Comparison of ENCODE assay signal across 12 cellular contexts in genomic region chr2:215784371-215784783, GRCh38.
A peak's percentile ranks its signal among the peaks of the same experiment; 100 is the strongest.
DNase-seq lines count a peak whose midpoint lies in the region; ATAC-seq and TF ChIP-seq lines count a peak whose summit lies in the region.
"Had no signal": no experiment of that assay in that cellular context is flagged by ENCODE, and none has a peak within 500 bp of the region (broad histone marks: within the 10 kb centered on the region; RNA-seq: fewer than 3 reads in every experiment).

No MANE protein-coding gene starts in this region.

- 50 to 66% methylated on average over 3 of the region's 3 CpGs for WGBS in sigmoid colon, 2 donors

- H3K4me3 ChIP-seq in cardiac muscle cell (no peak overlapping the region), sigmoid colon (no peak overlapping the region)

- H3K27ac ChIP-seq in cardiac muscle cell, result no peak overlapping the region
- H3K27ac ChIP-seq in sigmoid colon, result peak overlapping the region; percentile 58 to 85 (median 78)

- intact Hi-C loops in sigmoid colon (cut with DNase I), result loop anchor here (2.0 to 5.0 kb wide), 4 partner anchors 62 to 347 kb away; partner anchors contain the start of gene FN1

- H3K9me3 ChIP-seq in cardiac muscle cell (ENCODE audit: low read depth) (no peaks in the 10 kb centered on the region), sigmoid colon (no peaks in the 10 kb centered on the region)

- H3K36me3 ChIP-seq in cardiac muscle cell, result no peaks in the 10 kb centered on the region
- H3K36me3 ChIP-seq in sigmoid colon, result no peaks in the 10 kb centered on the region

- TF ChIP-seq POLR2A in sigmoid colon (IDR thresholded peaks at IDR 0.05), result no peak

- peak in 3 of 4 donors; percentile 62 to 86 (median 67) for TF ChIP-seq EP300 in sigmoid colon (IDR thresholded peaks at IDR 0.05)

- H3K27me3 ChIP-seq in cardiac muscle cell (no peaks in the 10 kb centered on the region), sigmoid colon (no peaks in the 10 kb centered on the region)

- DNase-seq in EL, result peak; percentile 63
- peak; percentile 58 for DNase-seq in amniotic epithelial cell (ENCODE audit: low read depth)
- peak; percentile 34 to 93 for DNase-seq in cardiac muscle cell (ENCODE audit: low read depth in 1 of 2, low spot score in 1 of 2)
- peak; percentile 79 for DNase-seq in sigmoid colon
- DNase-seq in activated CD4-positive, alpha-beta T cell treated with anti-CD3 and anti-CD28 coated beads, Interleukin-2, amount 50 U/mL, for 4 hours, result no peak
- DNase-seq in NCI-H1436 treated with DMSO at 0.1 percent for 48 hours (lab: John Stamatoyannopoulos, UW), result no peak
- DNase-seq: activated CD4-positive, alpha-beta T cell treated with anti-CD3 and anti-CD28 coated beads for 48 hours; SHP77 treated with DMSO at 0.1 percent for 48 hours; stimulated activated naive CD8-positive, alpha-beta T cell treated with anti-CD3 and anti-CD28 coated beads, Interleukin-15, amount 100 ng/mL, for 72 hours had no signal

- peaks cover 7% of the 10 kb centered on the region for H3K4me1 ChIP-seq in cardiac muscle cell (ENCODE audit: low read depth)
- H3K4me1 ChIP-seq in sigmoid colon, result peaks cover 0 to 59% (median 31%) of the 10 kb centered on the region in 4 donors

- TF ChIP-seq CTCF in cardiac muscle cell (IDR thresholded peaks at IDR 0.05; ENCODE audit: low read depth, low read length) (no peak), sigmoid colon (IDR thresholded peaks at IDR 0.05) (no peak)

- ATAC-seq in GM21447 (IDR thresholded peaks at IDR 0.05; ENCODE audit: unreplicated experiment), result no peak
- no peak for ATAC-seq in HG02973 (IDR thresholded peaks at IDR 0.05; ENCODE audit: unreplicated experiment)
- ATAC-seq: activated naive CD4-positive, alpha-beta T cell treated with anti-CD3 and anti-CD28 coated beads, Interleukin-2, amount 50 U/mL, for 72 hours; stimulated activated naive CD8-positive, alpha-beta T cell treated with anti-CD3 and anti-CD28 coated beads, Interleukin-15, amount 100 ng/mL, for 72 hours had no signal

Comparison
In these comparisons a context has a peak if more than half of its experiments do, and no peak if none do; other contexts are left out.
1. DNase-seq: peak in EL (single experiment), amniotic epithelial cell (single experiment), cardiac muscle cell (2 of 2) and sigmoid colon (single experiment); none in activated CD4-positive, alpha-beta T cell treated with anti-CD3 and anti-CD28 coated beads, Interleukin-2, amount 50 U/mL, for 4 hours (0 of 2) and NCI-H1436 treated with DMSO at 0.1 percent for 48 hours (single experiment).